ENCODE assay signal across 8 cellular contexts in genomic region chrX:55489315-55490009, GRCh38. TPM values are rescaled to one million over a fixed set of nuclear protein-coding genes. Genes with fewer than 3 reads are reported as not detected.
DNase-seq lines count a peak whose midpoint lies in the region; ATAC-seq and TF ChIP-seq lines count a peak whose summit lies in the region.

Gene USP51, minus strand, starts transcription at chrX:55489848. Its CDS starts 909 bp downstream, at chrX:55488939.

- H3K27me3 Mint-ChIP-seq in Caco-2 (ENCODE audit: insufficient read depth, unreplicated experiment), result peaks cover 3% of the 10 kb centered on the region

- H3K27me3 ChIP-seq in Caco-2 (replicated peaks; ENCODE audit: control insufficient read depth, insufficient read depth, low read length), result no peaks in the 10 kb centered on the region
- no peaks in the 10 kb centered on the region for H3K27me3 ChIP-seq in left lung

- no peaks in the 10 kb centered on the region for H3K4me1 Mint-ChIP-seq in Caco-2 (ENCODE audit: low read depth, unreplicated experiment)

- H3K27ac Mint-ChIP-seq in Caco-2 (ENCODE audit: unreplicated experiment), result peak within 1 kb of the TSS; percentile 98

- intact Hi-C loops in Caco-2 (cut with micrococcal nuclease; ENCODE audit: unreplicated experiment) (no loop called here), left lung (cut with DNase I) (no loop called here)

- TF ChIP-seq CTCF in Caco-2 (IDR thresholded peaks at IDR 0.05; ENCODE audit: insufficient read depth in 1 of 2, low read depth in 1 of 2, low read length in 1 of 2, severe bottlenecking in 1 of 2, unreplicated experiment in 1 of 2) (no peak), left lung (IDR thresholded peaks at IDR 0.05) (no peak)

- H3K9me3 Mint-ChIP-seq in Caco-2 (ENCODE audit: unreplicated experiment), result no peaks in the 10 kb centered on the region

- no peaks in the 10 kb centered on the region for H3K4me1 ChIP-seq in Caco-2
- no peaks in the 10 kb centered on the region for H3K4me1 ChIP-seq in left lung

- POLR2A ChIA-PET in Caco-2 (lab: Charles Lee), result interaction anchor here (0.7 kb wide), 1 partner anchor 490 kb away, joined by 3 read pairs; no protein-coding TSS in a partner anchor

- peaks cover 7% of the 10 kb centered on the region for H3K36me3 Mint-ChIP-seq in Caco-2 (ENCODE audit: insufficient read depth, unreplicated experiment)

- CTCF ChIA-PET in Caco-2 (lab: Charles Lee), result interaction anchor here (1.0 kb wide), 1 partner anchor 228 kb away, joined by 9 read pairs; the partner anchor contains the start of gene RRAGB

- H3K27ac ChIP-seq in left lung, result peak within 1 kb of the TSS; percentile 76 to 86

- no peaks in the 10 kb centered on the region for H3K9me3 ChIP-seq in Caco-2
- H3K9me3 ChIP-seq in left lung, result no peaks in the 10 kb centered on the region

- ATAC-seq in GM19328 (IDR thresholded peaks at IDR 0.05; ENCODE audit: unreplicated experiment), result peak; percentile 43
- peak; percentile 62 for ATAC-seq in HG03439 (IDR thresholded peaks at IDR 0.05; ENCODE audit: unreplicated experiment)
- peak; percentile 76 for ATAC-seq in left lung

- DNase-seq in Caco-2 (peak; percentile 46 to 56), T1000 (lab: John Stamatoyannopoulos, UW) (peak; percentile 13), dermis blood vessel endothelial cell (peak; percentile 38), left lung (peak; percentile 49), NCI-H69 (lab: John Stamatoyannopoulos, UW) (no peak)
- peak in 5 of 6 experiments; percentile 8 to 48 (median 15) for DNase-seq in stimulated activated naive CD4-positive, alpha-beta T cell (lab: John Stamatoyannopoulos, UW)

- H3K36me3 ChIP-seq in Caco-2 (ENCODE audit: control insufficient read depth, insufficient read depth, low read length), result no peaks in the 10 kb centered on the region
- no peaks in the 10 kb centered on the region for H3K36me3 ChIP-seq in left lung

- H3K4me3 Mint-ChIP-seq in Caco-2 (ENCODE audit: unreplicated experiment), result peak within 1 kb of the TSS; percentile 99

- TSS peak; percentile 92 for BruUV-seq in Caco-2 (replicated peaks; lab: Mats Ljungman, UMichigan)

- H3K4me3 ChIP-seq in Caco-2 (ENCODE audit: low read depth, low read length) (peak within 1 kb of the TSS; percentile 62), left lung (peak within 1 kb of the TSS; percentile 38 to 57)

RNA-seq across cellular contexts. Expression of gene USP51, which starts in this region (rescaled TPM):
- 1.2 and 1.8 TPM in 2 replicates for total RNA-seq in Caco-2 (2022)
- 1.2 and 1.9 TPM in 2 replicates for total RNA-seq in dermis blood vessel endothelial cell
- 1 to 10 TPM; 3.0 to 3.3 TPM for total RNA-seq in left lung
